ENCODE assay signal across 16 cellular contexts in genomic region chr19:34165295-34165738, GRCh38.
"Had no signal": no experiment of that assay in that cellular context is flagged by ENCODE, and none has a peak within 500 bp of the region (broad histone marks: within the 10 kb centered on the region; RNA-seq: fewer than 3 reads in every experiment).

No MANE protein-coding gene starts in this region.

- H3K4me3 ChIP-seq: ascending aorta, breast epithelium, gastrocnemius medialis, heart left ventricle, pancreas, tibial artery, uterus had no signal

- H3K27ac Mint-ChIP-seq: activated naive CD4-positive, alpha-beta T cell treated with anti-CD3 and anti-CD28 coated beads, Interleukin-2, amount 10 ng/mL, durations not matched to agents 7 days and 5 days; activated T-helper 17 cell treated with anti-CD3 and anti-CD28 coated beads, Interleukin-2, amount 50 U/mL, for 72 hours; endodermal cell; stimulated activated naive B cell treated with anti-CD40 and anti-IgM and Interleukin-4, amounts not matched to agents 10 μg/mL and 1 μg/mL and 100 μg/mL, for 72 hours; T-helper 2 cell treated with Interferon-gamma antibody and Interleukin-4, amounts not matched to agents 5 μg/mL and 100 μg/mL, for 36 hours had no signal

- H3K4me1 Mint-ChIP-seq: activated naive CD4-positive, alpha-beta T cell treated with anti-CD3 and anti-CD28 coated beads, Interleukin-2, amount 10 ng/mL, durations not matched to agents 7 days and 5 days; activated T-helper 17 cell treated with anti-CD3 and anti-CD28 coated beads, Interleukin-2, amount 50 U/mL, for 72 hours; endodermal cell had no signal

- H3K36me3 Mint-ChIP-seq: activated naive CD4-positive, alpha-beta T cell treated with anti-CD3 and anti-CD28 coated beads, Interleukin-2, amount 10 ng/mL, durations not matched to agents 7 days and 5 days; stimulated activated naive B cell treated with anti-CD40 and anti-IgM and Interleukin-4, amounts not matched to agents 10 μg/mL and 1 μg/mL and 100 μg/mL, for 72 hours had no signal

- H3K27me3 Mint-ChIP-seq: activated T-helper 17 cell treated with anti-CD3 and anti-CD28 coated beads, Interleukin-2, amount 50 U/mL, for 72 hours; stimulated activated naive B cell treated with anti-CD40 and anti-IgM and Interleukin-4, amounts not matched to agents 10 μg/mL and 1 μg/mL and 100 μg/mL, for 72 hours had no signal

- H3K9me3 Mint-ChIP-seq: activated naive CD4-positive, alpha-beta T cell treated with anti-CD3 and anti-CD28 coated beads, Interleukin-2, amount 10 ng/mL, durations not matched to agents 7 days and 5 days; activated T-helper 17 cell treated with anti-CD3 and anti-CD28 coated beads, Interleukin-2, amount 50 U/mL, for 72 hours; endodermal cell; stimulated activated naive B cell treated with anti-CD40 and anti-IgM and Interleukin-4, amounts not matched to agents 10 μg/mL and 1 μg/mL and 100 μg/mL, for 72 hours; T-helper 2 cell treated with Interferon-gamma antibody and Interleukin-4, amounts not matched to agents 5 μg/mL and 100 μg/mL, for 36 hours had no signal

- DNase-seq: activated CD4-positive, alpha-beta T cell treated with anti-CD3 and anti-CD28 coated beads, Interleukin-2, amount 50 U/mL, for 48 hours; activated naive CD4-positive, alpha-beta T cell treated with anti-CD3 and anti-CD28 coated beads, Interleukin-2, amount 10 ng/mL, durations not matched to agents 7 days and 5 days; endodermal cell; gastrocnemius medialis; heart left ventricle; mammary epithelial cell; pancreas; stimulated activated CD4-positive, alpha-beta T cell treated with anti-CD3 and anti-CD28 coated beads, Interleukin-2, amount 100 ng/mL, for 48 hours; stimulated activated naive B cell treated with anti-CD40 and anti-IgM and Interleukin-4, amounts not matched to agents 10 μg/mL and 1 μg/mL and 100 μg/mL, for 72 hours; tibial artery; uterus; WERI-Rb-1 had no signal

- ATAC-seq: activated T-helper 17 cell treated with anti-CD3 and anti-CD28 coated beads, Interleukin-2, amount 50 U/mL, for 72 hours; gastrocnemius medialis; pancreas; stimulated activated naive B cell treated with anti-CD40 and anti-IgM and Interleukin-4, amounts not matched to agents 10 μg/mL and 1 μg/mL and 100 μg/mL, for 72 hours had no signal

- H3K4me3 Mint-ChIP-seq: activated naive CD4-positive, alpha-beta T cell treated with anti-CD3 and anti-CD28 coated beads, Interleukin-2, amount 10 ng/mL, durations not matched to agents 7 days and 5 days; activated T-helper 17 cell treated with anti-CD3 and anti-CD28 coated beads, Interleukin-2, amount 50 U/mL, for 72 hours; endodermal cell; stimulated activated naive B cell treated with anti-CD40 and anti-IgM and Interleukin-4, amounts not matched to agents 10 μg/mL and 1 μg/mL and 100 μg/mL, for 72 hours; T-helper 2 cell treated with Interferon-gamma antibody and Interleukin-4, amounts not matched to agents 5 μg/mL and 100 μg/mL, for 36 hours had no signal
